ENCODE assay signal across 25 cellular contexts in genomic region chr11:47338396-47339241, GRCh38. TPM values are rescaled to one million over a fixed set of nuclear protein-coding genes. Genes with fewer than 3 reads are reported as not detected.
"Had no signal": no experiment of that assay in that cellular context is flagged by ENCODE, and none has a peak within 500 bp of the region (broad histone marks: within the 10 kb centered on the region; RNA-seq: fewer than 3 reads in every experiment).

No MANE protein-coding gene starts in this region.

- H3K27me3 Mint-ChIP-seq: dendritic cell treated with granulocyte-macrophage colony-stimulating factor and Interleukin-4, amounts not matched to agents 40 ng/mL and 50 ng/mL, for 4 days; effector memory CD8-positive, alpha-beta T cell; memory B cell had no signal

- H3K9me3 ChIP-seq: esophagus muscularis mucosa, gastrocnemius medialis, lower lobe of right lung, psoas muscle, sigmoid colon, stomach, thoracic aorta, transverse colon had no signal

- H3K4me3 ChIP-seq: esophagus muscularis mucosa, gastrocnemius medialis, lower lobe of right lung, psoas muscle, sigmoid colon, skin epidermis, stomach, thoracic aorta, transverse colon had no signal

- ATAC-seq: effector memory CD8-positive, alpha-beta T cell; gastrocnemius medialis; left lobe of liver; psoas muscle had no signal

- H3K9me3 Mint-ChIP-seq: dendritic cell treated with granulocyte-macrophage colony-stimulating factor and Interleukin-4, amounts not matched to agents 40 ng/mL and 50 ng/mL, for 4 days; effector memory CD8-positive, alpha-beta T cell; memory B cell; mesothelial cell of epicardium; nephron had no signal

- H3K27ac ChIP-seq: epithelial cell of prostate, esophagus muscularis mucosa, gastrocnemius medialis, lower lobe of right lung, psoas muscle, sigmoid colon, skin epidermis, stomach, thoracic aorta, transverse colon had no signal

- H3K4me1 ChIP-seq: esophagus muscularis mucosa, gastrocnemius medialis, lower lobe of right lung, psoas muscle, sigmoid colon, stomach, transverse colon had no signal

- DNase-seq: effector memory CD8-positive, alpha-beta T cell; gastrocnemius medialis; kidney glomerular epithelial cell; lower lobe of right lung; psoas muscle; retina; sigmoid colon; stimulated activated CD4-positive, alpha-beta T cell treated with anti-CD3 and anti-CD28 coated beads, Interleukin-2, amount 100 ng/mL, for 24 hours; stimulated activated CD4-positive, alpha-beta T cell treated with anti-CD3 and anti-CD28 coated beads, Interleukin-4, amount 100 ng/mL, for 4 hours; stimulated activated naive CD4-positive, alpha-beta T cell; stomach; substantia nigra; transverse colon had no signal

- H3K27me3 ChIP-seq: esophagus muscularis mucosa, gastrocnemius medialis, sigmoid colon, stomach, transverse colon had no signal

- H3K4me3 Mint-ChIP-seq: dendritic cell treated with granulocyte-macrophage colony-stimulating factor and Interleukin-4, amounts not matched to agents 40 ng/mL and 50 ng/mL, for 4 days; effector memory CD8-positive, alpha-beta T cell; memory B cell; mesothelial cell of epicardium; nephron had no signal

- H3K27ac Mint-ChIP-seq: dendritic cell treated with granulocyte-macrophage colony-stimulating factor and Interleukin-4, amounts not matched to agents 40 ng/mL and 50 ng/mL, for 4 days; memory B cell; mesothelial cell of epicardium; nephron had no signal

- H3K36me3 ChIP-seq: gastrocnemius medialis, lower lobe of right lung, sigmoid colon, stomach, thoracic aorta, transverse colon had no signal

- H3K36me3 Mint-ChIP-seq: memory B cell, mesothelial cell of epicardium had no signal

- H3K4me1 Mint-ChIP-seq: mesothelial cell of epicardium had no signal

RNA-seq across cellular contexts. Expression of gene MYBPC3, which starts 13.9 kb away (rescaled TPM):
- total RNA-seq: fibroblast of villous mesenchyme, mesothelial cell of epicardium, mucosa of gallbladder, myocyte, sigmoid colon, thoracic aorta, transverse colon had no signal

RNA-seq across cellular contexts. Expression of gene SPI1, which starts 39.7 kb away (rescaled TPM):
- total RNA-seq: fibroblast of villous mesenchyme, mesothelial cell of epicardium, myocyte had no signal
